Comparison of ENCODE assay signal across 14 cellular contexts in genomic region chr12:11347810-11348209, GRCh38. TPM values are rescaled to one million over a fixed set of nuclear protein-coding genes. Genes with fewer than 3 reads are reported as not detected.
A peak's percentile ranks its signal among the peaks of the same experiment; 100 is the strongest.
DNase-seq lines count a peak whose midpoint lies in the region; ATAC-seq, FAIRE-seq and TF ChIP-seq lines count a peak whose summit lies in the region.
"Had no signal": no experiment of that assay in that cellular context is flagged by ENCODE, and none has a peak within 500 bp of the region (broad histone marks: within the 10 kb centered on the region; RNA-seq: fewer than 3 reads in every experiment).

No MANE protein-coding gene starts in this region.

- H3K27me3 ChIP-seq in GM23248 (replicated peaks; ENCODE audit: insufficient read depth): no peaks in the 10 kb centered on the region

- no peaks in the 10 kb centered on the region for H3F3A ChIP-seq in GM23248 (ENCODE audit: insufficient read depth)

- peak; percentile 21 for FAIRE-seq in G401.6 (lab: Jason Lieb, UNC)

- H2AFZ ChIP-seq in GM23248: no peak overlapping the region

- H3K27ac ChIP-seq in GM23248: no peak overlapping the region
- H3K27ac ChIP-seq: coronary artery, skin epidermis had no signal

- no peaks in the 10 kb centered on the region for H3K4me1 Mint-ChIP-seq in mesothelial cell of epicardium

- H3K4me1 ChIP-seq in GM23248 (ENCODE audit: insufficient read depth): no peaks in the 10 kb centered on the region

- H3K27me3 Mint-ChIP-seq in mesothelial cell of epicardium (ENCODE audit: low read depth): no peaks in the 10 kb centered on the region

- no peaks in the 10 kb centered on the region for H3K36me3 Mint-ChIP-seq in mesothelial cell of epicardium

- DNase-seq in RKO (ENCODE audit: low spot score) (peak; percentile 53), mesothelial cell of epicardium (ENCODE audit: low spot score in 2 of 2, unreplicated experiment in 2 of 2) (no peak), GM23248 (no peak), NCI-H2081 treated with DMSO at 0.1 percent for 48 hours (lab: John Stamatoyannopoulos, UW) (no peak), NCI-H2171 treated with DMSO at 0.1 percent for 48 hours (lab: John Stamatoyannopoulos, UW) (no peak)
- no peak for DNase-seq in stimulated activated CD4-positive, alpha-beta T cell treated with anti-CD3 and anti-CD28 coated beads, Interleukin-4, amount 100 ng/mL, for 24 hours
- DNase-seq: naive thymus-derived CD4-positive, alpha-beta T cell; T-helper 9 cell had no signal

- peak; percentile 56 for ATAC-seq in HG02938 (IDR thresholded peaks at IDR 0.05; ENCODE audit: unreplicated experiment)
- ATAC-seq: naive thymus-derived CD4-positive, alpha-beta T cell had no signal

- WGBS in GM23248 (ENCODE audit: low coverage in 1 of 2, low lambda C conversion rate in 2 of 2, missing lambda C conversion rate in 2 of 2), 2 experiments: 46 to 51% methylated on average over 6 of the region's 6 CpGs

- no peak overlapping the region for H3K4me2 ChIP-seq in GM23248 (ENCODE audit: unreplicated experiment)

- no peaks in the 10 kb centered on the region for H3K9me3 ChIP-seq in GM23248 (ENCODE audit: low read depth)

- no peaks in the 10 kb centered on the region for H4K20me1 ChIP-seq in GM23248 (ENCODE audit: insufficient read depth)

- no peak overlapping the region for H3K4me3 Mint-ChIP-seq in mesothelial cell of epicardium
- H3K4me3 Mint-ChIP-seq: naive thymus-derived CD4-positive, alpha-beta T cell had no signal

- no peaks in the 10 kb centered on the region for H3K9me2 ChIP-seq in GM23248 (ENCODE audit: insufficient read depth)

- H3K36me3 ChIP-seq in GM23248 (ENCODE audit: low read depth): no peaks in the 10 kb centered on the region

- peaks cover 6% of the 10 kb centered on the region for H3K9me3 Mint-ChIP-seq in mesothelial cell of epicardium

- no peak overlapping the region for H3K9ac ChIP-seq in GM23248

- H3K27ac Mint-ChIP-seq in mesothelial cell of epicardium: no peak overlapping the region
- H3K27ac Mint-ChIP-seq: naive thymus-derived CD4-positive, alpha-beta T cell had no signal

- in situ Hi-C loops in GM23248 (cut with MboI): no loop called here

- TF ChIP-seq CTCF in mesothelial cell of epicardium (IDR thresholded peaks at IDR 0.05; ENCODE audit: unreplicated experiment): peak; percentile 69

- H3K4me3 ChIP-seq in GM23248: no peak overlapping the region
- H3K4me3 ChIP-seq: coronary artery, skin epidermis had no signal

- H3K79me2 ChIP-seq in GM23248 (ENCODE audit: insufficient read depth): no peaks in the 10 kb centered on the region

RNA-seq across cellular contexts. Expression of gene PRB4, which starts 37.6 kb away (rescaled TPM):
- not detected in 3 replicates for total RNA-seq in mesothelial cell of epicardium
- not detected in 2 replicates for total RNA-seq in GM23248 (2014; rRNA removed; shearing (Covaris generic))
- not detected in 2 replicates for polyA plus RNA-seq in GM23248 (2016; fragmentation: Nextera tagmentation; extraction: Ambion mirVana)
- total RNA-seq: kidney epithelial cell; naive thymus-derived CD4-positive, alpha-beta T cell; temporal lobe had no signal
- polyA plus RNA-seq: naive thymus-derived CD4-positive, alpha-beta T cell had no signal

RNA-seq across cellular contexts. Expression of gene PRB2, which starts 47.6 kb away (rescaled TPM):
- not detected in 3 replicates for total RNA-seq in mesothelial cell of epicardium
- not detected in 2 replicates for total RNA-seq in GM23248 (2014; rRNA removed; shearing (Covaris generic))
- polyA plus RNA-seq in GM23248 (2016; fragmentation: Nextera tagmentation; extraction: Ambion mirVana): 0.16 TPM in 1 of 2 replicates, not detected in the other
- total RNA-seq: kidney epithelial cell; naive thymus-derived CD4-positive, alpha-beta T cell had no signal
- polyA plus RNA-seq: naive thymus-derived CD4-positive, alpha-beta T cell had no signal
